25 cellular contexts compared by ENCODE assay signal in genomic region chr3:65846936-65847335, GRCh38.
"Had no signal": no experiment of that assay in that cellular context is flagged by ENCODE, and none has a peak within 500 bp of the region (broad histone marks: within the 10 kb centered on the region; RNA-seq: fewer than 3 reads in every experiment).

No MANE protein-coding gene starts in this region.

- H3K4me1 Mint-ChIP-seq: activated CD4-positive, alpha-beta T cell treated with anti-CD3 and anti-CD28 coated beads, Interleukin-2, amount 10 ng/mL, durations not matched to agents 24 days and 14 days; activated CD8-positive, alpha-beta memory T cell treated with anti-CD3 and anti-CD28 coated beads, Interleukin-2, amount 10 ng/mL, durations not matched to agents 7 days and 5 days; activated naive CD4-positive, alpha-beta T cell treated with anti-CD3 and anti-CD28 coated beads, Interleukin-2, amount 50 U/mL, for 24 hours had no signal

- DNase-seq: activated CD4-positive, alpha-beta T cell treated with anti-CD3 and anti-CD28 coated beads, Interleukin-2, amount 10 ng/mL, durations not matched to agents 24 days and 14 days; activated CD4-positive, alpha-beta T cell treated with anti-CD3 and anti-CD28 coated beads, Interleukin-2, amount 50 U/mL, for 48 hours; activated CD4-positive, CD25-positive, alpha-beta regulatory T cell treated with anti-CD3 and anti-CD28 coated beads, Interleukin-2, amount 50 U/mL, for 72 hours; activated CD8-positive, alpha-beta memory T cell treated with anti-CD3 and anti-CD28 coated beads, Interleukin-2, amount 10 ng/mL, durations not matched to agents 7 days and 5 days; activated effector memory CD4-positive, alpha-beta T cell treated with Interleukin-2 at 50 U/mL for 16 hours; activated naive CD4-positive, alpha-beta T cell; activated T-cell treated with anti-CD3 and anti-CD28 coated beads, Interleukin-2, amount 50 U/mL, for 24 hours; amygdala; brain microvascular endothelial cell; NCI-H1092; NCI-H1417 treated with DMSO at 0.1 percent for 48 hours; NCI-H1694; NCI-H2029; NCI-H2107; NCI-H345; NCI-H510A; NCI-H526 treated with DMSO at 0.1 percent for 48 hours; NCI-H82; SW 1271; T-helper 9 cell had no signal

- ATAC-seq: activated CD8-positive, alpha-beta memory T cell treated with anti-CD3 and anti-CD28 coated beads, Interleukin-2, amount 10 ng/mL, durations not matched to agents 7 days and 5 days; SK-N-SH treated with all-trans-retinoic acid at 6 μM for 48 hours; WTC11 had no signal

- H3K27ac Mint-ChIP-seq: activated CD4-positive, alpha-beta T cell treated with anti-CD3 and anti-CD28 coated beads, Interleukin-2, amount 10 ng/mL, durations not matched to agents 24 days and 14 days; activated CD8-positive, alpha-beta memory T cell treated with anti-CD3 and anti-CD28 coated beads, Interleukin-2, amount 10 ng/mL, durations not matched to agents 7 days and 5 days; activated naive CD4-positive, alpha-beta T cell treated with anti-CD3 and anti-CD28 coated beads, Interleukin-2, amount 50 U/mL, for 24 hours; activated T-cell treated with anti-CD3 and anti-CD28 coated beads, Interleukin-2, amount 50 U/mL, for 24 hours; activated T-helper 1 cell treated with anti-CD3 and anti-CD28 coated beads, Interleukin-12 subunit alpha, Interleukin-12 subunit beta, Interleukin-2, Interleukin-4 antibody, amounts not matched to agents 30 ng/mL and 10 ng/mL and 1 ng/mL, durations not matched to agents 14 hours and 24 hours and 36 hours; T-helper 1 cell treated with Interleukin-12 subunit alpha and Interleukin-12 subunit beta and Interleukin-4 antibody, amounts not matched to agents 30 μg/mL and 1 μg/mL, for 36 hours; WTC11 had no signal

- H3K27me3 Mint-ChIP-seq: activated CD4-positive, alpha-beta T cell treated with anti-CD3 and anti-CD28 coated beads, Interleukin-2, amount 10 ng/mL, durations not matched to agents 24 days and 14 days; activated CD8-positive, alpha-beta memory T cell treated with anti-CD3 and anti-CD28 coated beads, Interleukin-2, amount 10 ng/mL, durations not matched to agents 7 days and 5 days; activated T-cell treated with anti-CD3 and anti-CD28 coated beads, Interleukin-2, amount 50 U/mL, for 24 hours had no signal

- H3K4me3 Mint-ChIP-seq: activated CD4-positive, alpha-beta T cell treated with anti-CD3 and anti-CD28 coated beads, Interleukin-2, amount 10 ng/mL, durations not matched to agents 24 days and 14 days; activated CD8-positive, alpha-beta memory T cell treated with anti-CD3 and anti-CD28 coated beads, Interleukin-2, amount 10 ng/mL, durations not matched to agents 7 days and 5 days; activated naive CD4-positive, alpha-beta T cell treated with anti-CD3 and anti-CD28 coated beads, Interleukin-2, amount 50 U/mL, for 24 hours; activated T-cell treated with anti-CD3 and anti-CD28 coated beads, Interleukin-2, amount 50 U/mL, for 24 hours; activated T-helper 1 cell treated with anti-CD3 and anti-CD28 coated beads, Interleukin-12 subunit alpha, Interleukin-12 subunit beta, Interleukin-2, Interleukin-4 antibody, amounts not matched to agents 30 ng/mL and 10 ng/mL and 1 ng/mL, durations not matched to agents 14 hours and 24 hours and 36 hours; T-helper 1 cell treated with Interleukin-12 subunit alpha and Interleukin-12 subunit beta and Interleukin-4 antibody, amounts not matched to agents 30 μg/mL and 1 μg/mL, for 36 hours; WTC11 had no signal

- H3K36me3 Mint-ChIP-seq: activated CD8-positive, alpha-beta memory T cell treated with anti-CD3 and anti-CD28 coated beads, Interleukin-2, amount 10 ng/mL, durations not matched to agents 7 days and 5 days; activated naive CD4-positive, alpha-beta T cell treated with anti-CD3 and anti-CD28 coated beads, Interleukin-2, amount 50 U/mL, for 24 hours; WTC11 had no signal

- H3K9me3 Mint-ChIP-seq: activated CD4-positive, alpha-beta T cell treated with anti-CD3 and anti-CD28 coated beads, Interleukin-2, amount 10 ng/mL, durations not matched to agents 24 days and 14 days; activated naive CD4-positive, alpha-beta T cell treated with anti-CD3 and anti-CD28 coated beads, Interleukin-2, amount 50 U/mL, for 24 hours; activated T-cell treated with anti-CD3 and anti-CD28 coated beads, Interleukin-2, amount 50 U/mL, for 24 hours; activated T-helper 1 cell treated with anti-CD3 and anti-CD28 coated beads, Interleukin-12 subunit alpha, Interleukin-12 subunit beta, Interleukin-2, Interleukin-4 antibody, amounts not matched to agents 30 ng/mL and 10 ng/mL and 1 ng/mL, durations not matched to agents 14 hours and 24 hours and 36 hours; T-helper 1 cell treated with Interleukin-12 subunit alpha and Interleukin-12 subunit beta and Interleukin-4 antibody, amounts not matched to agents 30 μg/mL and 1 μg/mL, for 36 hours had no signal
